12 cellular contexts compared by ENCODE assay signal in the genomic region with DNA sequence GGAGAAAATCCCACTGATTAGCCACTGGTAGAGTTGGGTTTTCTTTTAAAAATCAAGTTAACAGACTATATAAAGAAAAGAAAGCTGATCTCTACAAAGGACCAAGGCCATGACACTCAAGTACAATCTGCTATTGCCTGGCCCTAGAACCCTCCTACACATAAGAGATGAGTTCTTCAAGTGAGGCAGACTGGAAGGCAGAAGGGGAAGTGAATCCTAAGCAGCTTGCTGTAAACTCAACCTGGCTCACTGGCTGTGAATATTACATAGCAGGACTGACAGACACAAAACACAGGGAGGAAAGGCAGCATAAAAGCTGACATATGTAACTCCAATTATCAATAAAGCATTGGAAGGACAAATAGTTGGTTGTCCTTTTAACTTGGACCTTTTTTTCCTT.
A peak's percentile ranks its signal among the peaks of the same experiment; 100 is the strongest.
DNase-seq lines count a peak whose midpoint lies in the region; ATAC-seq and TF ChIP-seq lines count a peak whose summit lies in the region.
"Had no signal": no experiment of that assay in that cellular context is flagged by ENCODE, and none has a peak within 500 bp of the region (broad histone marks: within the 10 kb centered on the region; RNA-seq: fewer than 3 reads in every experiment).

No MANE protein-coding gene starts in this region.

- H3K27me3 ChIP-seq in Caco-2 (replicated peaks; ENCODE audit: control insufficient read depth, insufficient read depth, low read length) = no peaks in the 10 kb centered on the region
- H3K27me3 ChIP-seq: right lobe of liver, stomach had no signal

- DNase-seq in Caco-2 = no peak
- peak; percentile 1 for DNase-seq in NOMO-1 treated with dmso at 0.1 percent for 144 hours (lab: John Stamatoyannopoulos, UW; ENCODE audit: unreplicated experiment)
- no peak for DNase-seq in NCI-H446 (lab: John Stamatoyannopoulos, UW)
- no peak for DNase-seq in coronary artery (ENCODE audit: low spot score)
- DNase-seq in NCI-H2081 treated with DMSO at 0.1 percent for 48 hours (lab: John Stamatoyannopoulos, UW) = no peak
- no peak for DNase-seq in NCI-H1694 (lab: John Stamatoyannopoulos, UW)
- DNase-seq: activated CD8-positive, alpha-beta memory T cell treated with anti-CD3 and anti-CD28 coated beads for 24 hours; dermis blood vessel endothelial cell; right lobe of liver; stomach had no signal

- no peaks in the 10 kb centered on the region for H3K27me3 Mint-ChIP-seq in Caco-2 (ENCODE audit: insufficient read depth, unreplicated experiment)

- H3K36me3 ChIP-seq in Caco-2 (ENCODE audit: control insufficient read depth, insufficient read depth, low read length) = no peaks in the 10 kb centered on the region

- no peaks in the 10 kb centered on the region for H3K9me3 ChIP-seq in Caco-2
- H3K9me3 ChIP-seq: right lobe of liver, stomach had no signal

- POLR2A ChIA-PET in Caco-2 (lab: Charles Lee) = no interaction called here

- H3K9me3 Mint-ChIP-seq in Caco-2 (ENCODE audit: unreplicated experiment) = no peaks in the 10 kb centered on the region

- CTCF ChIA-PET in Caco-2 (lab: Charles Lee) = no interaction called here

- H3K4me1 ChIP-seq in Caco-2 = peaks cover 6% of the 10 kb centered on the region

- no peak overlapping the region for H3K4me3 Mint-ChIP-seq in Caco-2 (ENCODE audit: unreplicated experiment)

- BruUV-seq in Caco-2 (replicated peaks; lab: Mats Ljungman, UMichigan) = no TSS peak

- TF ChIP-seq CTCF in Caco-2 (IDR thresholded peaks at IDR 0.05; ENCODE audit: insufficient read depth in 1 of 2, low read depth in 1 of 2, low read length in 1 of 2, severe bottlenecking in 1 of 2, unreplicated experiment in 1 of 2) = no peak
- no peak for TF ChIP-seq CTCF in coronary artery (IDR thresholded peaks at IDR 0.05)

- H3K4me1 Mint-ChIP-seq in Caco-2 (ENCODE audit: low read depth, unreplicated experiment) = no peaks in the 10 kb centered on the region

- H3K36me3 Mint-ChIP-seq in Caco-2 (ENCODE audit: insufficient read depth, unreplicated experiment) = peaks cover 17% of the 10 kb centered on the region

- intact Hi-C loops in Caco-2 (cut with micrococcal nuclease; ENCODE audit: unreplicated experiment) = no loop called here

- no peak overlapping the region for H3K4me3 ChIP-seq in Caco-2 (ENCODE audit: low read depth, low read length)
- no peak overlapping the region for H3K4me3 ChIP-seq in coronary artery
- H3K4me3 ChIP-seq: right lobe of liver, stomach had no signal

- no peak overlapping the region for H3K27ac ChIP-seq in coronary artery
- H3K27ac ChIP-seq: right lobe of liver, stomach had no signal

- peak; percentile 59 for ATAC-seq in GM19324 (IDR thresholded peaks at IDR 0.05; ENCODE audit: low FRiP score, unreplicated experiment)
- peak; percentile 99 for ATAC-seq in HG02885 (IDR thresholded peaks at IDR 0.05; ENCODE audit: poor library complexity, unreplicated experiment)

- peak overlapping the region; percentile 29 for H3K27ac Mint-ChIP-seq in Caco-2 (ENCODE audit: unreplicated experiment)
